In the genomic region with DNA sequence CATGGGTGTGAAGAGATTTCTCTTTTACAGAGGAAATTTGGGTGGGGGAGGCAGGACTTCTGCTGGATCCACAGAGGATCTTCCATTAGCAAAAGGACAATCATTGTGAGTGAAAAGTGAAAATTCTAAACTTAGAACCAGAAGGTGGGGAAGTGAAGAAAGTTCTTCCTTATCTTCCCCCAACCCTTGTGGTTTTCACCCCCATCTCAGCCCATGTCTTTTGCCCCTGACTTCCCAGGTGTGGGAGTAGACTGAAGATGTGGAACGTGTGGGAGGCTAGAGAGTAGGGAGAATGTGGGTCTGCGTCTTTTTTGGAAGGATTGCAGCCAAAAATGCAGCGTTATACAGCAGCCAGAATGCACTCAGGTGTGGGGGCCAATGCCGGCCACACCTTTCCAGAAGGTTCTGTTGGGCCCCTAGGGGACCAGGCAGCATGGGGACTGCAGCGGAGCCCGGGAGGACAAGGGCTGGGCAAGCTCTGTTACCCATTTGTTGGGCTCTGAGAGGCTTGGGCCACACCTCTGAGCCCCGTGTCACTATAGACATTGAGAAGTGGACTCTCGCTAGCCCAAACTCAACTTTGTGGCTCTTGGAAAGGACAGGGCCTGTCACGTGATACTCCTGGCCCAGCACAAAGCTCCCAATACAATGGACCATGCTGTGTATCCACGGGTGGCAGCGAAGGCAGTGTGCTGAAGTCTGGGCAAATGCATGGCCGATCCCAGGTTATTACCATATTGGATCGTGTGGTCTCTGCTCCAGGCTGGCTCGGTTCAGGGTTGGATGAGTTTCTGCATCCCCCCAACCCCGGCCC, we compare ENCODE assay signal across 1 cellular context.
TF ChIP-seq lines count a peak whose summit lies in the region.

No MANE protein-coding gene starts in this region.

TF ChIP-seq in K562, 482 proteins besides CTCF, POLR2A, EP300 and RAD21 (continued from another document and continues in another):
- TF ChIP-seq TFAM (CRISPR knock-in tag; conservative IDR thresholded peaks at IDR 0.05) (no peak), POLR3A (IDR thresholded peaks at IDR 0.05; ENCODE audit: borderline replicate concordance, extremely low read depth, insufficient read depth, insufficient read length) (no peak), CXXC5 (CRISPR knock-in tag; IDR thresholded peaks at IDR 0.05) (peak; percentile 26; the same call in 1 of the 2 replicates), ZMIZ1 (IDR thresholded peaks at IDR 0.05; ENCODE audit: low read depth in 2 of 2, low read length in 2 of 2) (no peak), EHMT2 (IDR thresholded peaks at IDR 0.05) (no peak), CBX3 (IDR thresholded peaks at IDR 0.05; ENCODE audit: borderline replicate concordance in 1 of 2, low read length in 2 of 2) (no peak), ZNF239 (CRISPR knock-in tag; IDR thresholded peaks at IDR 0.05) (no peak), ELF1 (tag; IDR thresholded peaks at IDR 0.05) (no peak), NELFE (IDR thresholded peaks at IDR 0.05; ENCODE audit: insufficient read depth, insufficient read length) (no peak), ZFX (CRISPR knock-in tag; IDR thresholded peaks at IDR 0.05) (no peak; the same call in 1 of the 2 replicates), CHCHD3 (CRISPR knock-in tag; IDR thresholded peaks at IDR 0.05) (no peak), ZNF740 (CRISPR knock-in tag; IDR thresholded peaks at IDR 0.05) (0 out of 2 replicates have a peak, but pooled peaks have one; percentile 49), ZNF740 (tag; IDR thresholded peaks at IDR 0.05) (no peak), TFE3 (CRISPR knock-in tag; IDR thresholded peaks at IDR 0.05) (peak; percentile 97), ZNF707 (CRISPR knock-in tag; conservative IDR thresholded peaks at IDR 0.05) (0 out of 2 replicates have a peak, but pooled peaks have one; percentile 13), UBTF (IDR thresholded peaks at IDR 0.05; ENCODE audit: borderline replicate concordance in 1 of 2, low read depth in 2 of 2, low read length in 2 of 2) (no peak), FOS (IDR thresholded peaks at IDR 0.05; ENCODE audit: extremely low read depth, insufficient read length) (no peak), ZNF184 (CRISPR knock-in tag; IDR thresholded peaks at IDR 0.05) (no peak), CTBP1 (IDR thresholded peaks at IDR 0.05; ENCODE audit: borderline replicate concordance) (peak; percentile 56; the same call in 1 of the 2 replicates), TCF7 (IDR thresholded peaks at IDR 0.05; ENCODE audit: borderline replicate concordance) (no peak), TBL1XR1 (IDR thresholded peaks at IDR 0.05; ENCODE audit: low read length in 2 of 2) (peak in 1 of 2 experiments; percentile 80; a peak in 2 of 4 replicates), ELF2 (CRISPR knock-in tag; IDR thresholded peaks at IDR 0.05) (no peak), MBD2 (IDR thresholded peaks at IDR 0.05; ENCODE audit: borderline replicate concordance, low read depth) (0 out of 2 replicates have a peak, but pooled peaks have one; percentile 53), ZBTB12 (CRISPR knock-in tag; IDR thresholded peaks at IDR 0.05) (no peak), ZNF511 (CRISPR knock-in tag; IDR thresholded peaks at IDR 0.05) (no peak), PTTG1 (tag; IDR thresholded peaks at IDR 0.05; ENCODE audit: low read depth) (no peak), ZKSCAN1 (IDR thresholded peaks at IDR 0.05; ENCODE audit: low read depth, low read length) (no peak), ZKSCAN8 (CRISPR knock-in tag; IDR thresholded peaks at IDR 0.05) (0 out of 2 replicates have a peak, but pooled peaks have one; percentile 1), ZBTB34 (CRISPR knock-in tag; IDR thresholded peaks at IDR 0.05) (no peak), GATA2 (CRISPR knock-in tag; IDR thresholded peaks at IDR 0.05) (0 out of 2 replicates have a peak, but pooled peaks have one; percentile 9), ZNF253 (CRISPR knock-in tag; conservative IDR thresholded peaks at IDR 0.05) (no peak), ESRRA (IDR thresholded peaks at IDR 0.05; ENCODE audit: borderline replicate concordance, low read depth) (peak; percentile 48; the same call in 1 of the 2 replicates), ZEB2 (IDR thresholded peaks at IDR 0.05) (peak; percentile 86), ZNF699 (CRISPR knock-in tag; IDR thresholded peaks at IDR 0.05; ENCODE audit: insufficient replicate concordance) (no peak), CCAR2 (IDR thresholded peaks at IDR 0.05; ENCODE audit: low read depth, low read length) (no peak), SRSF3 (IDR thresholded peaks at IDR 0.05; ENCODE audit: insufficient read depth, low read length) (no peak), PREB (CRISPR knock-in tag; IDR thresholded peaks at IDR 0.05) (no peak), ZBTB7A (IDR thresholded peaks at IDR 0.05; ENCODE audit: borderline replicate concordance, control insufficient read depth, low read depth, low read length) (peak; percentile 33; the same call in 1 of the 2 replicates), HDAC8 (tag; IDR thresholded peaks at IDR 0.05) (no peak)
- TF ChIP-seq, protein P1, sequence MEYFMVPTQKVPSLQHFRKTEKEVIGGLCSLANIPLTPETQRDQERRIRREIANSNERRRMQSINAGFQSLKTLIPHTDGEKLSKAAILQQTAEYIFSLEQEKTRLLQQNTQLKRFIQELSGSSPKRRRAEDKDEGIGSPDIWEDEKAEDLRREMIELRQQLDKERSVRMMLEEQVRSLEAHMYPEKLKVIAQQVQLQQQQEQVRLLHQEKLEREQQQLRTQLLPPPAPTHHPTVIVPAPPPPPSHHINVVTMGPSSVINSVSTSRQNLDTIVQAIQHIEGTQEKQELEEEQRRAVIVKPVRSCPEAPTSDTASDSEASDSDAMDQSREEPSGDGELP (CRISPR knock-in tag; IDR thresholded peaks at IDR 0.05; ENCODE audit: borderline replicate concordance) = 0 out of 2 replicates have a peak, but pooled peaks have one; percentile 31
